Comparison of ENCODE assay signal across 1 cellular context in the genomic region with DNA sequence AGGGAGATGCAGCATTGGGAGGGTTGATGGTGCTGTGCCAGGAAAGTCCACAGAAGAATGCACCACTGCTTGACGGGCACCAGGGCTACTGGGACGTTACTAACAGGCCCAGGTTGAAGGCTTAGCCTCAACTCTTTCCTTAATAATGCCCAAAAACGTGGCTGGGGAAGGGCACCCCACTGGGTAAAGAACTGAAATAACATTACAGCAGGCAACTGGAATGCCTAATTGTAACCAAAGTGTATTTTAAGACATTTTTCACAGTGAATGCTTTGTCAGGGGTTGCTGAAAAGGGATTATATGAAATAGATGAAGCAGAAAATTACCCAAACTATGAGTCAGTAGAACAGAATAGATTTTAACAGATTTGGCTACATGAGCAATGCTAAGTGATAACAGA.
TF ChIP-seq lines count a peak whose summit lies in the region.

No MANE protein-coding gene starts in this region.

TF ChIP-seq in SK-N-SH, 30 proteins besides CTCF, POLR2A, EP300 and RAD21 (continued from another document):
- TF ChIP-seq, protein P1, sequence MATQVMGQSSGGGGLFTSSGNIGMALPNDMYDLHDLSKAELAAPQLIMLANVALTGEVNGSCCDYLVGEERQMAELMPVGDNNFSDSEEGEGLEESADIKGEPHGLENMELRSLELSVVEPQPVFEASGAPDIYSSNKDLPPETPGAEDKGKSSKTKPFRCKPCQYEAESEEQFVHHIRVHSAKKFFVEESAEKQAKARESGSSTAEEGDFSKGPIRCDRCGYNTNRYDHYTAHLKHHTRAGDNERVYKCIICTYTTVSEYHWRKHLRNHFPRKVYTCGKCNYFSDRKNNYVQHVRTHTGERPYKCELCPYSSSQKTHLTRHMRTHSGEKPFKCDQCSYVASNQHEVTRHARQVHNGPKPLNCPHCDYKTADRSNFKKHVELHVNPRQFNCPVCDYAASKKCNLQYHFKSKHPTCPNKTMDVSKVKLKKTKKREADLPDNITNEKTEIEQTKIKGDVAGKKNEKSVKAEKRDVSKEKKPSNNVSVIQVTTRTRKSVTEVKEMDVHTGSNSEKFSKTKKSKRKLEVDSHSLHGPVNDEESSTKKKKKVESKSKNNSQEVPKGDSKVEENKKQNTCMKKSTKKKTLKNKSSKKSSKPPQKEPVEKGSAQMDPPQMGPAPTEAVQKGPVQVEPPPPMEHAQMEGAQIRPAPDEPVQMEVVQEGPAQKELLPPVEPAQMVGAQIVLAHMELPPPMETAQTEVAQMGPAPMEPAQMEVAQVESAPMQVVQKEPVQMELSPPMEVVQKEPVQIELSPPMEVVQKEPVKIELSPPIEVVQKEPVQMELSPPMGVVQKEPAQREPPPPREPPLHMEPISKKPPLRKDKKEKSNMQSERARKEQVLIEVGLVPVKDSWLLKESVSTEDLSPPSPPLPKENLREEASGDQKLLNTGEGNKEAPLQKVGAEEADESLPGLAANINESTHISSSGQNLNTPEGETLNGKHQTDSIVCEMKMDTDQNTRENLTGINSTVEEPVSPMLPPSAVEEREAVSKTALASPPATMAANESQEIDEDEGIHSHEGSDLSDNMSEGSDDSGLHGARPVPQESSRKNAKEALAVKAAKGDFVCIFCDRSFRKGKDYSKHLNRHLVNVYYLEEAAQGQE (IDR thresholded peaks at IDR 0.05; ENCODE audit: low read depth, low read length) = no peak
- TF ChIP-seq NFIC (IDR thresholded peaks at IDR 0.05; ENCODE audit: borderline replicate concordance) = no peak
